Comparison of ENCODE assay signal across 21 cellular contexts in genomic region chr20:16438100-16438499, GRCh38.
"Had no signal": no experiment of that assay in that cellular context is flagged by ENCODE, and none has a peak within 500 bp of the region (broad histone marks: within the 10 kb centered on the region; RNA-seq: fewer than 3 reads in every experiment).

No MANE protein-coding gene starts in this region.

- ATAC-seq: activated CD4-positive, alpha-beta T cell treated with anti-CD3 and anti-CD28 coated beads for 36 hours; right lobe of liver; stimulated activated memory B cell treated with anti-CD40 and anti-IgM and Interleukin-4, amounts not matched to agents 10 μg/mL and 1 μg/mL and 100 μg/mL, for 72 hours; T-helper 17 cell had no signal

- H3K4me1 ChIP-seq: esophagus squamous epithelium, right lobe of liver, stomach, suprapubic skin had no signal

- H3K4me3 ChIP-seq: coronary artery, esophagus squamous epithelium, ovary, right lobe of liver, smooth muscle cell, stomach, suprapubic skin, tibial nerve had no signal

- DNase-seq: activated B cell treated with CpG ODN at 0.5 μM for 24 hours; activated CD4-positive, alpha-beta T cell treated with anti-CD3 and anti-CD28 coated beads for 36 hours; activated CD4-positive, alpha-beta T cell treated with anti-CD3 and anti-CD28 coated beads, Interleukin-2, amount 50 U/mL, for 4 hours; activated CD8-positive, alpha-beta memory T cell treated with anti-CD3 and anti-CD28 coated beads, Interleukin-2, amount 50 U/mL, for 48 hours; activated naive CD4-positive, alpha-beta T cell treated with anti-CD3 and anti-CD28 coated beads, Interleukin-2, amount 10 ng/mL, durations not matched to agents 7 days and 5 days; activated T-cell treated with anti-CD3 and anti-CD28 coated beads, Interleukin-2, amount 50 U/mL, for 48 hours; amygdala; cerebellar nuclear complex; esophagus squamous epithelium; midbrain; ovary; right lobe of liver; stimulated activated CD4-positive, alpha-beta T cell treated with anti-CD3 and anti-CD28 coated beads, Interleukin-15, amount 100 ng/mL, for 24 hours; stomach; T-helper 17 cell had no signal

- H3K27ac ChIP-seq: coronary artery, esophagus squamous epithelium, neutrophil, ovary, right lobe of liver, stomach, suprapubic skin, tibial nerve had no signal

- H3K9me3 ChIP-seq: esophagus squamous epithelium, neutrophil, ovary, right lobe of liver, suprapubic skin, tibial nerve had no signal

- H3K27me3 ChIP-seq: esophagus squamous epithelium, neutrophil, ovary, right lobe of liver, stomach, suprapubic skin, tibial nerve had no signal

- H3K4me2 ChIP-seq: smooth muscle cell had no signal

- H3K36me3 ChIP-seq: neutrophil, ovary, right lobe of liver, suprapubic skin had no signal
